9 cellular contexts compared by ENCODE assay signal in genomic region chr7:133408212-133408611, GRCh38.
"Had no signal": no experiment of that assay in that cellular context is flagged by ENCODE, and none has a peak within 500 bp of the region (broad histone marks: within the 10 kb centered on the region; RNA-seq: fewer than 3 reads in every experiment).

No MANE protein-coding gene starts in this region.

- H2AFZ ChIP-seq: GM23248 had no signal

- H3K27ac ChIP-seq: GM23248, HL-60, KMS-11 had no signal

- H3K4me3 ChIP-seq: GM23248, HAP-1 had no signal

- H3K36me3 ChIP-seq: HAP-1 had no signal

- H3K4me2 ChIP-seq: KMS-11 had no signal

- ATAC-seq: HCT116 had no signal

- H3K9me3 ChIP-seq: HAP-1 had no signal

- H3K9ac ChIP-seq: GM23248, KMS-11 had no signal

- H3K4me1 ChIP-seq: HAP-1 had no signal

- DNase-seq: GM23248, H7, IMR-90, Karpas-422, KBM-7 had no signal
